1 cellular context compared by ENCODE assay signal in the genomic region with DNA sequence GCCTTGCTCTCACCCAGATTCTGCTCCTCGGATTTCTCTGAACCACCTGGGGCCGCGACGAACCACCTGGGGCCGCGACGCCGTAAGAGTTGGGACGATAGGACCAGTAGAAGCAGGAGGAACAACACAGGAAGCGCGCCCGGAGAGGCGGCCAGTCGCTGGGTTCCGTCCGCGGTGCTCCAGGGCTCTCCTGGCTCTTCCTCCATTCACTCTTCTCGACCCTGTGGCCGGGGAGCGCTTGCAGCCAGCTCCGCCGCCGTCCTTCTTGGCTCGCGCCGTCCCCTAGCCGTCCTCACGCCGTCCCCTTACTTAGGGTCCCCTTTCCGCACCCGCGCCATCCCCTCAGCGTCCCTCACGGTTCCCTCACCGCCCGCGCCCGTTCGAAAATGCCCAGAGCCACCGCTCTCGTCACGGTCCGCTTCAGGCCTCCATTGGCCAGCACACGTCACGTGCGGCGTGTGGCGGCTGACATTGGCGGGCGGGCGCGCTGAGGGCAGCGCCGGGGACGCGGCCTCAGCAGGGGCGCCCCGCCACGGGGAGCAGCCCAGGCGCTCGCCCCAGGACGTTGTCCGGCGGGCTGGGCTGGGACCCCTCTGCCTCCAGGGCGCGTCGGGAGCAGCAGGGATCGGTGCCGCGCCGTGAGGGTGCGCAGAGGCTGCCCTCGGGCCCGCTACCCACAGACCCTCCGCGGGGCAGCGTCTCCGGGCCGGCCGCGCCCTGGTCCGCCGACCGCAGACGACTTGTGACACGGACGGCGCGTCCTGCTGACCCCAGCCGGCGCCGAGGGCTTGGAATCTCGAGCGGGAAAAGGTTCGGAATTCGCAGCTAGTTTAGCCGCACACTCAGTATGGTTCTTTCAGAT.
TF ChIP-seq lines count a peak whose summit lies in the region.

No MANE protein-coding gene starts in this region.

TF ChIP-seq in HCT116, 20 proteins besides CTCF, POLR2A, EP300 and RAD21 (continued from another document):
- TF ChIP-seq, protein P1, sequence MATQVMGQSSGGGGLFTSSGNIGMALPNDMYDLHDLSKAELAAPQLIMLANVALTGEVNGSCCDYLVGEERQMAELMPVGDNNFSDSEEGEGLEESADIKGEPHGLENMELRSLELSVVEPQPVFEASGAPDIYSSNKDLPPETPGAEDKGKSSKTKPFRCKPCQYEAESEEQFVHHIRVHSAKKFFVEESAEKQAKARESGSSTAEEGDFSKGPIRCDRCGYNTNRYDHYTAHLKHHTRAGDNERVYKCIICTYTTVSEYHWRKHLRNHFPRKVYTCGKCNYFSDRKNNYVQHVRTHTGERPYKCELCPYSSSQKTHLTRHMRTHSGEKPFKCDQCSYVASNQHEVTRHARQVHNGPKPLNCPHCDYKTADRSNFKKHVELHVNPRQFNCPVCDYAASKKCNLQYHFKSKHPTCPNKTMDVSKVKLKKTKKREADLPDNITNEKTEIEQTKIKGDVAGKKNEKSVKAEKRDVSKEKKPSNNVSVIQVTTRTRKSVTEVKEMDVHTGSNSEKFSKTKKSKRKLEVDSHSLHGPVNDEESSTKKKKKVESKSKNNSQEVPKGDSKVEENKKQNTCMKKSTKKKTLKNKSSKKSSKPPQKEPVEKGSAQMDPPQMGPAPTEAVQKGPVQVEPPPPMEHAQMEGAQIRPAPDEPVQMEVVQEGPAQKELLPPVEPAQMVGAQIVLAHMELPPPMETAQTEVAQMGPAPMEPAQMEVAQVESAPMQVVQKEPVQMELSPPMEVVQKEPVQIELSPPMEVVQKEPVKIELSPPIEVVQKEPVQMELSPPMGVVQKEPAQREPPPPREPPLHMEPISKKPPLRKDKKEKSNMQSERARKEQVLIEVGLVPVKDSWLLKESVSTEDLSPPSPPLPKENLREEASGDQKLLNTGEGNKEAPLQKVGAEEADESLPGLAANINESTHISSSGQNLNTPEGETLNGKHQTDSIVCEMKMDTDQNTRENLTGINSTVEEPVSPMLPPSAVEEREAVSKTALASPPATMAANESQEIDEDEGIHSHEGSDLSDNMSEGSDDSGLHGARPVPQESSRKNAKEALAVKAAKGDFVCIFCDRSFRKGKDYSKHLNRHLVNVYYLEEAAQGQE (IDR thresholded peaks at IDR 0.05; ENCODE audit: low read depth): no peak
- TF ChIP-seq EZH2phosphoT487 (IDR thresholded peaks at IDR 0.05; ENCODE audit: borderline replicate concordance) (no peak), FOSL1 (IDR thresholded peaks at IDR 0.05; ENCODE audit: low read depth) (no peak), CEBPB (IDR thresholded peaks at IDR 0.05; ENCODE audit: low read depth) (no peak), CBX3 (IDR thresholded peaks at IDR 0.05; ENCODE audit: low read depth) (peak; percentile 82), ELF1 (IDR thresholded peaks at IDR 0.05; ENCODE audit: borderline replicate concordance, low read depth) (no peak), SRF (IDR thresholded peaks at IDR 0.05; ENCODE audit: low read depth) (no peak), ZNF274 (IDR thresholded peaks at IDR 0.05; ENCODE audit: low read depth, low read length) (no peak), POLR2AphosphoS5 (IDR thresholded peaks at IDR 0.05; ENCODE audit: low read depth, low read length) (peak; percentile 77), ZFX (IDR thresholded peaks at IDR 0.05) (peak; percentile 70; the same call in 1 of the 2 replicates), JUND (IDR thresholded peaks at IDR 0.05) (no peak), TCF7L2 (IDR thresholded peaks at IDR 0.05; ENCODE audit: borderline replicate concordance, extremely low read depth, insufficient read depth, insufficient read length) (no peak), SP1 (IDR thresholded peaks at IDR 0.05; ENCODE audit: low read depth) (peak; percentile 87), YY1 (IDR thresholded peaks at IDR 0.05; ENCODE audit: extremely low read depth, insufficient replicate concordance, low read depth, low read length) (peak; percentile 73)
- TF ChIP-seq, protein P2, sequence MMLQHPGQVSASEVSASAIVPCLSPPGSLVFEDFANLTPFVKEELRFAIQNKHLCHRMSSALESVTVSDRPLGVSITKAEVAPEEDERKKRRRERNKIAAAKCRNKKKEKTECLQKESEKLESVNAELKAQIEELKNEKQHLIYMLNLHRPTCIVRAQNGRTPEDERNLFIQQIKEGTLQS (IDR thresholded peaks at IDR 0.05): no peak
- TF ChIP-seq, protein P3, sequence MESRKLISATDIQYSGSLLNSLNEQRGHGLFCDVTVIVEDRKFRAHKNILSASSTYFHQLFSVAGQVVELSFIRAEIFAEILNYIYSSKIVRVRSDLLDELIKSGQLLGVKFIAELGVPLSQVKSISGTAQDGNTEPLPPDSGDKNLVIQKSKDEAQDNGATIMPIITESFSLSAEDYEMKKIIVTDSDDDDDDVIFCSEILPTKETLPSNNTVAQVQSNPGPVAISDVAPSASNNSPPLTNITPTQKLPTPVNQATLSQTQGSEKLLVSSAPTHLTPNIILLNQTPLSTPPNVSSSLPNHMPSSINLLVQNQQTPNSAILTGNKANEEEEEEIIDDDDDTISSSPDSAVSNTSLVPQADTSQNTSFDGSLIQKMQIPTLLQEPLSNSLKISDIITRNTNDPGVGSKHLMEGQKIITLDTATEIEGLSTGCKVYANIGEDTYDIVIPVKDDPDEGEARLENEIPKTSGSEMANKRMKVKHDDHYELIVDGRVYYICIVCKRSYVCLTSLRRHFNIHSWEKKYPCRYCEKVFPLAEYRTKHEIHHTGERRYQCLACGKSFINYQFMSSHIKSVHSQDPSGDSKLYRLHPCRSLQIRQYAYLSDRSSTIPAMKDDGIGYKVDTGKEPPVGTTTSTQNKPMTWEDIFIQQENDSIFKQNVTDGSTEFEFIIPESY (IDR thresholded peaks at IDR 0.05; ENCODE audit: extremely low read depth, insufficient replicate concordance, low read length): no peak
